23 cellular contexts compared by ENCODE assay signal in genomic region chr5:107367480-107367879, GRCh38.
DNase-seq lines count a peak whose midpoint lies in the region; FAIRE-seq and TF ChIP-seq lines count a peak whose summit lies in the region.
"Had no signal": no experiment of that assay in that cellular context is flagged by ENCODE, and none has a peak within 500 bp of the region (broad histone marks: within the 10 kb centered on the region; RNA-seq: fewer than 3 reads in every experiment).

No MANE protein-coding gene starts in this region.

- H3K4me1 Mint-ChIP-seq in neural crest cell: peaks cover 11% of the 10 kb centered on the region

- CTCF ChIA-PET in A673 (lab: Charles Lee): no interaction called here
- CTCF ChIA-PET in H1 (lab: Charles Lee; ENCODE audit: partially characterized antibody): interaction anchor here (1.3 kb wide), 1 partner anchor 22 kb away, joined by 3 read pairs; no protein-coding TSS in a partner anchor

- H3K36me3 Mint-ChIP-seq in neural crest cell (ENCODE audit: low read depth): no peaks in the 10 kb centered on the region
- H3K36me3 Mint-ChIP-seq: CD8-positive, alpha-beta memory T cell had no signal

- intact Hi-C loops in A673 (cut with micrococcal nuclease; ENCODE audit: unreplicated experiment): loop anchor here (5.0 kb wide), 1 partner anchor 305 kb away; the partner anchor contains the start of gene EFNA5

- H3K56ac ChIP-seq in H1 (replicated peaks; ENCODE audit: insufficient read length, low read depth, low read length): no peak overlapping the region

- H2BK20ac ChIP-seq in H1 (ENCODE audit: low read length): no peak overlapping the region

- no peak overlapping the region for H4K91ac ChIP-seq in H1 (replicated peaks; ENCODE audit: insufficient read length, low read length)

- peak overlapping the region; percentile 61; the same call in 1 of the 2 replicates for H3K18ac ChIP-seq in H1 (ENCODE audit: extremely low read depth, low read length)

- WGBS in H1 (ENCODE audit: extremely low coverage in 1 of 2, insufficient coverage in 1 of 2, insufficient read length in 1 of 2, insufficient replicate concordance in 2 of 2, low coverage in 1 of 2, low lambda C conversion rate in 2 of 2, missing lambda C conversion rate in 1 of 2), 2 experiments: 68% methylated on average over 4 of the region's 4 CpGs; no CpG with 5 or more reads in 1 of the 2 experiments

- H2BK5ac ChIP-seq in H1 (ENCODE audit: low read depth, low read length): peak overlapping the region; percentile 21; the same call in 1 of the 2 replicates

- H4K5ac ChIP-seq in H1 (ENCODE audit: insufficient read length, low read depth, low read length): no peak overlapping the region

- H3K23ac ChIP-seq in H1 (ENCODE audit: insufficient read length): no peak overlapping the region

- peak overlapping the region; percentile 57 for H3K27ac Mint-ChIP-seq in neural crest cell (ENCODE audit: unreplicated experiment)
- H3K27ac Mint-ChIP-seq: CD4-positive, alpha-beta T cell; CD8-positive, alpha-beta memory T cell; HFFc6 had no signal

- H3K36me3 ChIP-seq in A673 (ENCODE audit: insufficient read depth, low read length, poor library complexity, severe bottlenecking) (no peaks in the 10 kb centered on the region), HUES48 (ENCODE audit: control insufficient read depth, insufficient read depth, low read length) (no peaks in the 10 kb centered on the region), H1 (ENCODE audit: control insufficient read depth in 2 of 4, insufficient read depth in 4 of 4, low read length in 3 of 4) (no peaks in the 10 kb centered on the region)
- H3K36me3 ChIP-seq: BE2C; BLaER1 treated with 17β-estradiol and CSF1 and Interleukin-3, amounts not matched to agents 10 nM and 100 nM; HAP-1 had no signal

- no peak overlapping the region for H2AFZ ChIP-seq in H1 (ENCODE audit: low read length)

- peak; percentile 42 for FAIRE-seq in H1 (lab: Jason Lieb, UNC)
- FAIRE-seq: A204.1, GM12891 had no signal

- H3K9me3 Mint-ChIP-seq in neural crest cell: peaks cover 4% of the 10 kb centered on the region
- H3K9me3 Mint-ChIP-seq: CD4-positive, alpha-beta T cell; CD8-positive, alpha-beta memory T cell had no signal

- POLR2A ChIA-PET in A673 (lab: Charles Lee; ENCODE audit: low non-redundant PET): no interaction called here
- POLR2A ChIA-PET in H1 (lab: Charles Lee; ENCODE audit: partially characterized antibody): no interaction called here

- no peak overlapping the region for H3K4me3 Mint-ChIP-seq in neural crest cell
- H3K4me3 Mint-ChIP-seq: CD14-positive monocyte; CD4-positive, alpha-beta T cell; CD8-positive, alpha-beta memory T cell; HFFc6 had no signal

- no TSS peak for BruUV-seq in A673 (replicated peaks; lab: Mats Ljungman, UMichigan)

- H2BK15ac ChIP-seq in H1 (ENCODE audit: low read length): no peak overlapping the region

- peak overlapping the region in 1 of 2 experiments; percentile 37; a peak in 2 of 4 replicates for H3K4me2 ChIP-seq in H1 (ENCODE audit: insufficient read depth in 1 of 2, low read depth in 2 of 2, low read length in 2 of 2)
- H3K4me2 ChIP-seq: BLaER1 treated with 17β-estradiol and CSF1 and Interleukin-3, amounts not matched to agents 10 nM and 100 nM had no signal

- no peak overlapping the region for H3K4me3 ChIP-seq in A673 (ENCODE audit: low read depth, low read length, poor library complexity, severe bottlenecking)
- H3K4me3 ChIP-seq in HUES48 (ENCODE audit: low read depth, low read length): no peak overlapping the region
- no peak overlapping the region for H3K4me3 ChIP-seq in H1 (ENCODE audit: extremely low read depth in 1 of 4, insufficient read depth in 2 of 4, low read depth in 3 of 4, low read length in 4 of 4)
- H3K4me3 ChIP-seq: BLaER1 treated with 17β-estradiol and CSF1 and Interleukin-3, amounts not matched to agents 10 nM and 100 nM; HAP-1 had no signal

- TF ChIP-seq CTCF in A673 (conservative IDR thresholded peaks at IDR 0.05; ENCODE audit: low read depth, low read length) (no peak), H1 (IDR thresholded peaks at IDR 0.05; ENCODE audit: control extremely low read depth in 1 of 3, insufficient read depth in 1 of 3, low read depth in 1 of 3, low read length in 3 of 3) (no peak), neural crest cell (conservative IDR thresholded peaks at IDR 0.05) (no peak)

- no peak for TF ChIP-seq EP300 in H1 (IDR thresholded peaks at IDR 0.05; ENCODE audit: borderline replicate concordance in 1 of 2, low read depth in 2 of 2, low read length in 2 of 2)

- DNase-seq in A673 (ENCODE audit: low spot score) (peak; percentile 50), H1 (ENCODE audit: low read depth in 1 of 2, low spot score in 2 of 2) (no peak), neural crest cell (ENCODE audit: low read depth, low spot score) (no peak), NCI-H510A (lab: John Stamatoyannopoulos, UW) (no peak), T-helper 2 cell (no peak), D341Med (ENCODE audit: low spot score) (no peak)
- no peak for DNase-seq in effector CD4-positive, alpha-beta T cell
- DNase-seq: ACHN; AML-193; BE2C; CD4-positive, alpha-beta T cell; CD8-positive, alpha-beta memory T cell; DMS53; DMS79 treated with DMSO at 0.1 percent for 48 hours; GF-D8; HFFc6 had no signal

- H3K4me1 ChIP-seq in A673 (ENCODE audit: insufficient read depth, low read length, poor library complexity, severe bottlenecking): peaks cover 40% of the 10 kb centered on the region
- H3K4me1 ChIP-seq in HUES48 (ENCODE audit: control insufficient read depth, insufficient read depth, low read length): peaks cover 23% of the 10 kb centered on the region
- peaks cover 2 to 20% (median 7%) of the 10 kb centered on the region in 4 experiments for H3K4me1 ChIP-seq in H1 (replicated peaks in 1 of 4; ENCODE audit: control insufficient read depth in 3 of 4, insufficient read depth in 4 of 4, low read length in 3 of 4)
- H3K4me1 ChIP-seq: BE2C had no signal

- H2AK5ac ChIP-seq in H1 (ENCODE audit: low read depth, low read length): no peak overlapping the region

- H3K14ac ChIP-seq in H1 (ENCODE audit: insufficient read length): no peak overlapping the region

- no peaks in the 10 kb centered on the region for H3K79me1 ChIP-seq in H1 (ENCODE audit: low read depth, low read length)

- TF ChIP-seq POLR2A in H1 (IDR thresholded peaks at IDR 0.05; ENCODE audit: control extremely low read depth in 1 of 2, low read depth in 2 of 2, low read length in 2 of 2): no peak

- H3K9ac ChIP-seq in HUES48 (ENCODE audit: low read depth, low read length): no peak overlapping the region
- no peak overlapping the region for H3K9ac ChIP-seq in H1 (replicated peaks in 1 of 4; ENCODE audit: extremely low read depth in 1 of 4, low read depth in 3 of 4, low read length in 3 of 4)
- H3K9ac ChIP-seq: BLaER1 treated with 17β-estradiol and CSF1 and Interleukin-3, amounts not matched to agents 10 nM and 100 nM had no signal

- H3K23me2 ChIP-seq in H1 (ENCODE audit: low read depth, low read length): no peaks in the 10 kb centered on the region

- no peak overlapping the region for H2BK120ac ChIP-seq in H1 (replicated peaks; ENCODE audit: low read depth, low read length)

- H4K8ac ChIP-seq in H1 (ENCODE audit: extremely low read depth, insufficient read depth, low read length): no peak overlapping the region

- H3K27me3 ChIP-seq in A673 (replicated peaks; ENCODE audit: insufficient read depth, low read depth, low read length, poor library complexity): no peaks in the 10 kb centered on the region
- no peaks in the 10 kb centered on the region for H3K27me3 ChIP-seq in HUES48 (ENCODE audit: control insufficient read depth, insufficient read depth, low read length)
- no peaks in the 10 kb centered on the region for H3K27me3 ChIP-seq in H1 (replicated peaks in 1 of 4; ENCODE audit: control insufficient read depth in 3 of 4, extremely low read depth in 1 of 4, insufficient read depth in 3 of 4, low read length in 3 of 4)
- H3K27me3 ChIP-seq: BE2C; BLaER1 treated with 17β-estradiol and CSF1 and Interleukin-3, amounts not matched to agents 10 nM and 100 nM had no signal

- H3K27ac ChIP-seq in A673 (ENCODE audit: low read depth, low read length, poor library complexity, severe bottlenecking): no peak overlapping the region
- peak overlapping the region; percentile 56 for H3K27ac ChIP-seq in HUES48 (ENCODE audit: low read depth, low read length)
- H3K27ac ChIP-seq in H1 (ENCODE audit: low read depth, low read length): no peak overlapping the region
- H3K27ac ChIP-seq: 22Rv1; BLaER1 treated with 17β-estradiol and CSF1 and Interleukin-3, amounts not matched to agents 10 nM and 100 nM had no signal

- H3K79me2 ChIP-seq in H1 (ENCODE audit: control insufficient read depth in 1 of 2, insufficient read depth in 2 of 2, low read length in 2 of 2): no peaks in the 10 kb centered on the region

- H3K9me3 ChIP-seq in A673 (ENCODE audit: low read depth, low read length, poor library complexity, severe bottlenecking) (no peaks in the 10 kb centered on the region), HUES48 (ENCODE audit: control insufficient read depth, insufficient read depth, low read length) (no peaks in the 10 kb centered on the region), H1 (ENCODE audit: insufficient read depth in 2 of 2, low read depth in 1 of 2, low read length in 1 of 2) (no peaks in the 10 kb centered on the region)
- H3K9me3 ChIP-seq: BE2C; BLaER1 treated with 17β-estradiol and CSF1 and Interleukin-3, amounts not matched to agents 10 nM and 100 nM; HAP-1 had no signal

- TF ChIP-seq RAD21 in H1 (IDR thresholded peaks at IDR 0.05 in 1 of 2, conservative IDR thresholded peaks at IDR 0.05 in 1 of 2; ENCODE audit: low read depth in 2 of 2, low read length in 2 of 2): no peak

- H4K20me1 ChIP-seq in H1 (replicated peaks in 1 of 2; ENCODE audit: control insufficient read depth in 1 of 2, insufficient read depth in 2 of 2, low read length in 2 of 2): no peaks in the 10 kb centered on the region
- H4K20me1 ChIP-seq: BLaER1 treated with 17β-estradiol and CSF1 and Interleukin-3, amounts not matched to agents 10 nM and 100 nM had no signal

- H3K4ac ChIP-seq in H1 (replicated peaks; ENCODE audit: insufficient read length, low read depth, low read length): no peak overlapping the region

- no peaks in the 10 kb centered on the region for H3K27me3 Mint-ChIP-seq in neural crest cell (ENCODE audit: low read depth)
- H3K27me3 Mint-ChIP-seq: CD8-positive, alpha-beta memory T cell had no signal

- H2BK12ac ChIP-seq in H1 (ENCODE audit: low read depth, low read length): no peak overlapping the region; the same call in 1 of the 2 replicates

TF ChIP-seq in H1, 55 proteins besides CTCF, POLR2A, EP300 and RAD21 (continues in another document):
- TF ChIP-seq POLR2AphosphoS5 (IDR thresholded peaks at IDR 0.05; ENCODE audit: low read depth, low read length) (no peak), EGR1 (IDR thresholded peaks at IDR 0.05; ENCODE audit: borderline replicate concordance, low read depth, low read length) (no peak), KDM1A (IDR thresholded peaks at IDR 0.05; ENCODE audit: borderline replicate concordance, low read length) (no peak), MAFK (IDR thresholded peaks at IDR 0.05; ENCODE audit: low read depth, low read length) (no peak), HDAC6 (IDR thresholded peaks at IDR 0.05; ENCODE audit: low read depth, low read length) (no peak), JUND (IDR thresholded peaks at IDR 0.05; ENCODE audit: low read length) (no peak), SP4 (IDR thresholded peaks at IDR 0.05; ENCODE audit: low read length) (no peak), JUN (IDR thresholded peaks at IDR 0.05; ENCODE audit: low read depth, low read length) (no peak)
